Comparison of ENCODE assay signal across 1 cellular context in genomic region chr15:48682949-48683651, GRCh38.
TF ChIP-seq lines count a peak whose summit lies in the region.

No MANE protein-coding gene starts in this region.

TF ChIP-seq in HepG2, 621 proteins besides CTCF, POLR2A, EP300 and RAD21 (continued from another document):
- peak; percentile 84 for TF ChIP-seq TEF (CRISPR knock-in tag; IDR thresholded peaks at IDR 0.05)
- TF ChIP-seq JARID2 (CRISPR knock-in tag; IDR thresholded peaks at IDR 0.05; ENCODE audit: insufficient replicate concordance) = no peak
- no peak for TF ChIP-seq NCOR1 (IDR thresholded peaks at IDR 0.05; ENCODE audit: borderline replicate concordance, low read length)
- no peak for TF ChIP-seq ZNF503 (CRISPR knock-in tag; IDR thresholded peaks at IDR 0.05)
- TF ChIP-seq ZNF816 (CRISPR knock-in tag; IDR thresholded peaks at IDR 0.05; ENCODE audit: borderline replicate concordance) = no peak
- TF ChIP-seq TCF7L2 (IDR thresholded peaks at IDR 0.05; ENCODE audit: low read depth, low read length) = no peak
- TF ChIP-seq RXRB (CRISPR knock-in tag; IDR thresholded peaks at IDR 0.05; ENCODE audit: borderline replicate concordance) = peak; percentile 65
- TF ChIP-seq SALL1 (CRISPR knock-in tag; IDR thresholded peaks at IDR 0.05) = peak; percentile 33; the same call in 1 of the 2 replicates
- peak; percentile 59 for TF ChIP-seq BCL6 (CRISPR knock-in tag; IDR thresholded peaks at IDR 0.05)
- no peak for TF ChIP-seq ZNF354B (CRISPR knock-in tag; IDR thresholded peaks at IDR 0.05)
- TF ChIP-seq PAF1 (CRISPR knock-in tag; IDR thresholded peaks at IDR 0.05) = no peak
- peak; percentile 40; the same call in 1 of the 2 replicates for TF ChIP-seq HMG20A (CRISPR knock-in tag; IDR thresholded peaks at IDR 0.05; ENCODE audit: borderline replicate concordance)
- TF ChIP-seq MNT (IDR thresholded peaks at IDR 0.05) = no peak
- no peak for TF ChIP-seq MLX (CRISPR knock-in tag; IDR thresholded peaks at IDR 0.05)
- TF ChIP-seq MAFF (IDR thresholded peaks at IDR 0.05; ENCODE audit: low read depth, low read length) = no peak
- TF ChIP-seq RNF219 (CRISPR knock-in tag; IDR thresholded peaks at IDR 0.05) = no peak
- no peak for TF ChIP-seq GTF3A (CRISPR knock-in tag; conservative IDR thresholded peaks at IDR 0.05)
- TF ChIP-seq SOX13 (IDR thresholded peaks at IDR 0.05) = no peak
- TF ChIP-seq SOX13 (CRISPR knock-in tag; conservative IDR thresholded peaks at IDR 0.05 in 1 of 2, IDR thresholded peaks at IDR 0.05 in 1 of 2) = peak in 1 of 2 experiments; percentile 42; a peak in 1 of 4 replicates
- TF ChIP-seq ZZZ3 (CRISPR knock-in tag; IDR thresholded peaks at IDR 0.05; ENCODE audit: borderline replicate concordance) = no peak
- TF ChIP-seq ZMYM4 (CRISPR knock-in tag; IDR thresholded peaks at IDR 0.05) = peak; percentile 60
- peak in 1 of 2 experiments; percentile 68; a peak in 2 of 4 replicates for TF ChIP-seq NR2F1 (CRISPR knock-in tag; IDR thresholded peaks at IDR 0.05)
- TF ChIP-seq ZMYM2 (CRISPR knock-in tag; IDR thresholded peaks at IDR 0.05) = no peak
- no peak for TF ChIP-seq ZNF136 (CRISPR knock-in tag; IDR thresholded peaks at IDR 0.05; ENCODE audit: low read depth)
- peak; percentile 34; the same call in 1 of the 2 replicates for TF ChIP-seq SAP130 (CRISPR knock-in tag; IDR thresholded peaks at IDR 0.05; ENCODE audit: low read depth)
- no peak for TF ChIP-seq TRIM22 (IDR thresholded peaks at IDR 0.05)
- TF ChIP-seq ZBTB21 (CRISPR knock-in tag; IDR thresholded peaks at IDR 0.05) = no peak
- TF ChIP-seq ZHX1 (CRISPR knock-in tag; IDR thresholded peaks at IDR 0.05; ENCODE audit: low read depth) = no peak
